8 cellular contexts compared by ENCODE assay signal in genomic region chr19:9309974-9310446, GRCh38. TPM values are rescaled to one million over a fixed set of nuclear protein-coding genes. Genes with fewer than 3 reads are reported as not detected.
DNase-seq lines count a peak whose midpoint lies in the region; ATAC-seq, FAIRE-seq and TF ChIP-seq lines count a peak whose summit lies in the region.

No MANE protein-coding gene starts in this region.

- WGBS in pancreas, 2 donors = 7% methylated on average over 13 of the region's 13 CpGs

- no peaks in the 10 kb centered on the region for H3K27me3 ChIP-seq in cardiac muscle cell
- no peaks in the 10 kb centered on the region for H3K27me3 ChIP-seq in pancreas

- peak overlapping the region; percentile 86 for H3K27ac ChIP-seq in cardiac muscle cell
- peak overlapping the region; percentile 84 to 90 (median 84) for H3K27ac ChIP-seq in pancreas

- H3K27ac Mint-ChIP-seq in Calu3 (ENCODE audit: unreplicated experiment) = peak overlapping the region; percentile 91
- H3K27ac Mint-ChIP-seq in activated naive CD8-positive, alpha-beta T cell treated with anti-CD3 and anti-CD28 coated beads, Interleukin-2, amount 10 ng/mL, durations not matched to agents 7 days and 5 days = peak overlapping the region; percentile 91

- no peaks in the 10 kb centered on the region for H3K36me3 ChIP-seq in cardiac muscle cell
- peaks cover 0 to under 1% (median 0%) of the 10 kb centered on the region in 3 donors for H3K36me3 ChIP-seq in pancreas

- BruUV-seq in Calu3 (replicated peaks; lab: Mats Ljungman, UMichigan) = no TSS peak

- TF ChIP-seq CTCF in Calu3 (IDR thresholded peaks at IDR 0.05; ENCODE audit: unreplicated experiment) (no peak), cardiac muscle cell (IDR thresholded peaks at IDR 0.05; ENCODE audit: low read depth, low read length) (no peak), pancreas (IDR thresholded peaks at IDR 0.05) (no peak)

- peak overlapping the region; percentile 62 for H3K4me3 ChIP-seq in cardiac muscle cell
- H3K4me3 ChIP-seq in pancreas = peak overlapping the region; percentile 65 to 90 (median 72)

- H3K9me3 ChIP-seq in cardiac muscle cell (ENCODE audit: low read depth) (no peaks in the 10 kb centered on the region), pancreas (no peaks in the 10 kb centered on the region)

- ATAC-seq in GM19463 (IDR thresholded peaks at IDR 0.05; ENCODE audit: unreplicated experiment) (peak; percentile 45), HG03521 (IDR thresholded peaks at IDR 0.05; ENCODE audit: unreplicated experiment) (peak; percentile 49), pancreas (peak; percentile 68 to 89 (median 82))
- ATAC-seq in activated naive CD8-positive, alpha-beta T cell treated with anti-CD3 and anti-CD28 coated beads, Interleukin-2, amount 10 ng/mL, durations not matched to agents 7 days and 5 days (ENCODE audit: low read depth) = peak; percentile 62

- peaks cover 7% of the 10 kb centered on the region for H3K9me3 Mint-ChIP-seq in Calu3 (ENCODE audit: low read depth, unreplicated experiment)
- H3K9me3 Mint-ChIP-seq in activated naive CD8-positive, alpha-beta T cell treated with anti-CD3 and anti-CD28 coated beads, Interleukin-2, amount 10 ng/mL, durations not matched to agents 7 days and 5 days = peaks cover 7% of the 10 kb centered on the region

- POLR2A ChIA-PET in activated naive CD8-positive, alpha-beta T cell treated with anti-CD3 and anti-CD28 coated beads, Interleukin-2, amount 10 ng/mL, durations not matched to agents 7 days and 5 days (lab: Charles Lee) = interaction anchor here (0.6 to 1.4 kb wide), 4 partner anchors 14 to 273 kb away, joined by 3 to 7 read pairs (median 4); partner anchors contain the start of gene ZNF559

- H3K4me3 Mint-ChIP-seq in Calu3 (ENCODE audit: low read depth, unreplicated experiment) = peak overlapping the region; percentile 79
- peak overlapping the region; percentile 85 for H3K4me3 Mint-ChIP-seq in activated naive CD8-positive, alpha-beta T cell treated with anti-CD3 and anti-CD28 coated beads, Interleukin-2, amount 10 ng/mL, durations not matched to agents 7 days and 5 days

- peaks cover 13% of the 10 kb centered on the region for H3K36me3 Mint-ChIP-seq in Calu3 (ENCODE audit: insufficient read depth, unreplicated experiment)
- H3K36me3 Mint-ChIP-seq in activated naive CD8-positive, alpha-beta T cell treated with anti-CD3 and anti-CD28 coated beads, Interleukin-2, amount 10 ng/mL, durations not matched to agents 7 days and 5 days = peaks cover 10% of the 10 kb centered on the region

- no peak for FAIRE-seq in pancreas (lab: Jason Lieb, UNC)

- CTCF ChIA-PET in Calu3 (lab: Charles Lee) = interaction anchor here (1.6 kb wide), 1 partner anchor 14 kb away, joined by 3 read pairs; the partner anchor contains the start of gene ZNF559

- H3K27me3 Mint-ChIP-seq in Calu3 (ENCODE audit: unreplicated experiment) = no peaks in the 10 kb centered on the region
- no peaks in the 10 kb centered on the region for H3K27me3 Mint-ChIP-seq in activated naive CD8-positive, alpha-beta T cell treated with anti-CD3 and anti-CD28 coated beads, Interleukin-2, amount 10 ng/mL, durations not matched to agents 7 days and 5 days

- H3K4me1 ChIP-seq in cardiac muscle cell (ENCODE audit: low read depth) = peaks cover 3% of the 10 kb centered on the region
- H3K4me1 ChIP-seq in pancreas = peaks cover 4 to 11% (median 6%) of the 10 kb centered on the region in 3 donors

- intact Hi-C loops in Calu3 (cut with micrococcal nuclease; ENCODE audit: unreplicated experiment) = no loop called here
- intact Hi-C loops in pancreas (cut with DNase I) = no loop called here

- no peaks in the 10 kb centered on the region for H3K4me1 Mint-ChIP-seq in Calu3 (ENCODE audit: low read depth, unreplicated experiment)
- H3K4me1 Mint-ChIP-seq in activated naive CD8-positive, alpha-beta T cell treated with anti-CD3 and anti-CD28 coated beads, Interleukin-2, amount 10 ng/mL, durations not matched to agents 7 days and 5 days = peaks cover 18% of the 10 kb centered on the region

- DNase-seq in Calu3 (peak; percentile 77), NCI-H748 treated with DMSO at 0.1 percent for 48 hours (lab: John Stamatoyannopoulos, UW) (peak; percentile 96), cardiac muscle cell (ENCODE audit: low read depth in 1 of 2, low spot score in 1 of 2) (peak; percentile 94 to 96), pancreas (peak in 3 of 6 donors; percentile 72 to 87 (median 85)), NOMO-1 treated with DMSO at 0.1 percent for 48 hours (lab: John Stamatoyannopoulos, UW; ENCODE audit: unreplicated experiment) (no peak)
- DNase-seq in activated naive CD8-positive, alpha-beta T cell treated with anti-CD3 and anti-CD28 coated beads, Interleukin-2, amount 10 ng/mL, durations not matched to agents 7 days and 5 days = no peak

RNA-seq across cellular contexts. Expression of gene ZNF699, which starts 0.4 kb away (rescaled TPM):
- total RNA-seq in Calu3 (2022) = 2.9 and 3.2 TPM in 2 replicates
- 10 to 100 TPM; 13.1 to 14.2 TPM for total RNA-seq in activated naive CD8-positive, alpha-beta T cell treated with anti-CD3 and anti-CD28 coated beads, Interleukin-2, amount 10 ng/mL, durations not matched to agents 7 days and 5 days
- 17.1 and 20.9 TPM in 2 replicates for total RNA-seq in cardiac muscle cell
- 3.2 and 5.5 TPM in 2 replicates for polyA plus RNA-seq in cardiac muscle cell
- total RNA-seq in pancreas = 1 to 10 TPM; 1.1 to 3.4 (median 1.7) TPM
- 1 to 10 TPM in 1 of 2 donors, under 1 TPM in 1; 0.96 to 1.3 TPM for polyA plus RNA-seq in pancreas

RNA-seq across cellular contexts. Expression of gene ZNF559, which starts 14.0 kb away (rescaled TPM):
- total RNA-seq in Calu3 (2022) = 7.5 and 10.4 TPM in 2 replicates
- 10 to 100 TPM; 29.1 to 29.6 TPM for total RNA-seq in activated naive CD8-positive, alpha-beta T cell treated with anti-CD3 and anti-CD28 coated beads, Interleukin-2, amount 10 ng/mL, durations not matched to agents 7 days and 5 days
- total RNA-seq in cardiac muscle cell = 3.1 and 3.4 TPM in 2 replicates
- polyA plus RNA-seq in cardiac muscle cell = 5.1 and 7.4 TPM in 2 replicates
- total RNA-seq in pancreas = 10 to 100 TPM in 1 of 6 donors, 1 to 10 TPM in 5; 3.2 to 13.0 (median 5.7) TPM
- polyA plus RNA-seq in pancreas = 10 to 100 TPM; 14.9 to 19.4 TPM

RNA-seq across cellular contexts. Expression of gene ZNF177, which starts 52.8 kb away (rescaled TPM):
- total RNA-seq in Calu3 (2022) (2.2 and 2.5 TPM in 2 replicates), cardiac muscle cell (2.9 and 3.9 TPM in 2 replicates), pancreas (1 to 10 TPM in 1 of 6 donors, under 1 TPM in 4, not detected in 1; 0.32 to 2.0 (median 0.83) TPM)
- total RNA-seq in activated naive CD8-positive, alpha-beta T cell treated with anti-CD3 and anti-CD28 coated beads, Interleukin-2, amount 10 ng/mL, durations not matched to agents 7 days and 5 days = 1 to 10 TPM; 1.5 to 2.4 TPM
- polyA plus RNA-seq in cardiac muscle cell (3.6 and 3.7 TPM in 2 replicates), pancreas (1 to 10 TPM; 1.8 to 4.3 TPM)

RNA-seq across cellular contexts. Expression of gene OR7E24, which starts 59.3 kb away (rescaled TPM):
- total RNA-seq in Calu3 (2022) = not detected in 2 replicates
- total RNA-seq in activated naive CD8-positive, alpha-beta T cell treated with anti-CD3 and anti-CD28 coated beads, Interleukin-2, amount 10 ng/mL, durations not matched to agents 7 days and 5 days = not detected
- total RNA-seq in cardiac muscle cell = not detected in 2 replicates
- not detected in 2 replicates for polyA plus RNA-seq in cardiac muscle cell
- total RNA-seq in pancreas = not detected
- not detected for polyA plus RNA-seq in pancreas

Comparison
In these comparisons a context has a peak if more than half of its experiments do, and no peak if none do; other contexts are left out.
1. DNase-seq: peak in Calu3 (single experiment), NCI-H748 treated with DMSO at 0.1 percent for 48 hours (single experiment) and cardiac muscle cell (2 of 2); none in activated naive CD8-positive, alpha-beta T cell treated with anti-CD3 and anti-CD28 coated beads, Interleukin-2, amount 10 ng/mL, durations not matched to agents 7 days and 5 days (single experiment) and NOMO-1 treated with DMSO at 0.1 percent for 48 hours (single experiment).
2. Peak in every context shown above with its lines, with median percentiles within 50 percentile points of each other: ATAC-seq.